ENCODE assay signal across 1 cellular context in the genomic region with DNA sequence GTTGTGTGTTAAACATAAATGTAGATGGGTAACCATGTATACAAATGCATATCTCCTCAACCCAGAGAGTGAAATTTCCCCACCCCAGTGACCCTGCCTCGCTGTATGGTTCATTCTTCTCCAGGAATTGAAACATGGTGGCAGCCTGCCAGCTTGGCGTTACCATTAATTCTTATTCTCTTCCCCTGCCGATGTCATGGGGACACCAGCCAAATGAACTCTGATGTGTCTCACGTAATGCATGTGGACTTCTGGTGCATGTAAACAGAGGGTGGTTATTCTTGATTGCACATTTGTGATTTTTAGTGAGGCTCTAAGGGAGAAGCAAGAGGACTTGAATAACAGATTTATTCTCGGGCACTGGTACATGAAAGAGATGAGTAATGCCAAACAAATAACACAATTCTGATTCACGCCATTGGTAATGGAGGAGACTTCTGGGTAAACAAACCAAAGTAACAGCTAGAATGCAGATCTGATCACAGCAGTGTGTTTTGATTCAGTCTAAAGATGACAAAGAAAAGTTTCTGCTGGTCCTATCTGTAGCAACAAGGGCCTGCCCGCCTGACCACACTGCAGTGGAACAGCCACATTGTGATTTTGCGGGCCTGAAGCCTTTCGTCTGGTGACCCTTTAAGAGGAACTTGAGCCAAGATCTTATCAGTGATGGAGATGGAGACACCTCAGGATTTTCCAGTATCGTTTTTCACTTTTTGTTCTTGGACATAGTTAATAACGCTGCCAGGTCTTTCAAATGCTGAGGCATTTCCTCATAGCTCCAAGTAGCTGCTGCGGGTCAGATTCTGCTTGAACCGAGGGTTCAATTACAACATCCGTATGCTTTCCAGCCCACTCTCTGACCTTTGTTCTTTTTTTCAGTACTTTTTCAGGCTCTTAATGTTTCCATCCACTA.
A peak's percentile ranks its signal among the peaks of the same experiment; 100 is the strongest.
TF ChIP-seq lines count a peak whose summit lies in the region.

No MANE protein-coding gene starts in this region.

TF ChIP-seq in HepG2, 621 proteins besides CTCF, POLR2A, EP300 and RAD21 (continued from another document and continues in another):
- TF ChIP-seq, protein P1, sequence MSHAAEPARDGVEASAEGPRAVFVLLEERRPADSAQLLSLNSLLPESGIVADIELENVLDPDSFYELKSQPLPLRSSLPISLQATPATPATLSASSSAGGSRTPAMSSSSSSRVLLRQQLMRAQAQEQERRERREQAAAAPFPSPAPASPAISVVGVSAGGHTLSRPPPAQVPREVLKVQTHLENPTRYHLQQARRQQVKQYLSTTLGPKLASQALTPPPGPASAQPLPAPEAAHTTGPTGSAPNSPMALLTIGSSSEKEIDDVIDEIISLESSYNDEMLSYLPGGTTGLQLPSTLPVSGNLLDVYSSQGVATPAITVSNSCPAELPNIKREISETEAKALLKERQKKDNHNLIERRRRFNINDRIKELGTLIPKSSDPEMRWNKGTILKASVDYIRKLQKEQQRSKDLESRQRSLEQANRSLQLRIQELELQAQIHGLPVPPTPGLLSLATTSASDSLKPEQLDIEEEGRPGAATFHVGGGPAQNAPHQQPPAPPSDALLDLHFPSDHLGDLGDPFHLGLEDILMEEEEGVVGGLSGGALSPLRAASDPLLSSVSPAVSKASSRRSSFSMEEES (CRISPR knock-in tag; IDR thresholded peaks at IDR 0.05), result peak; percentile 44; the same call in 1 of the 2 replicates
- TF ChIP-seq, protein P2, sequence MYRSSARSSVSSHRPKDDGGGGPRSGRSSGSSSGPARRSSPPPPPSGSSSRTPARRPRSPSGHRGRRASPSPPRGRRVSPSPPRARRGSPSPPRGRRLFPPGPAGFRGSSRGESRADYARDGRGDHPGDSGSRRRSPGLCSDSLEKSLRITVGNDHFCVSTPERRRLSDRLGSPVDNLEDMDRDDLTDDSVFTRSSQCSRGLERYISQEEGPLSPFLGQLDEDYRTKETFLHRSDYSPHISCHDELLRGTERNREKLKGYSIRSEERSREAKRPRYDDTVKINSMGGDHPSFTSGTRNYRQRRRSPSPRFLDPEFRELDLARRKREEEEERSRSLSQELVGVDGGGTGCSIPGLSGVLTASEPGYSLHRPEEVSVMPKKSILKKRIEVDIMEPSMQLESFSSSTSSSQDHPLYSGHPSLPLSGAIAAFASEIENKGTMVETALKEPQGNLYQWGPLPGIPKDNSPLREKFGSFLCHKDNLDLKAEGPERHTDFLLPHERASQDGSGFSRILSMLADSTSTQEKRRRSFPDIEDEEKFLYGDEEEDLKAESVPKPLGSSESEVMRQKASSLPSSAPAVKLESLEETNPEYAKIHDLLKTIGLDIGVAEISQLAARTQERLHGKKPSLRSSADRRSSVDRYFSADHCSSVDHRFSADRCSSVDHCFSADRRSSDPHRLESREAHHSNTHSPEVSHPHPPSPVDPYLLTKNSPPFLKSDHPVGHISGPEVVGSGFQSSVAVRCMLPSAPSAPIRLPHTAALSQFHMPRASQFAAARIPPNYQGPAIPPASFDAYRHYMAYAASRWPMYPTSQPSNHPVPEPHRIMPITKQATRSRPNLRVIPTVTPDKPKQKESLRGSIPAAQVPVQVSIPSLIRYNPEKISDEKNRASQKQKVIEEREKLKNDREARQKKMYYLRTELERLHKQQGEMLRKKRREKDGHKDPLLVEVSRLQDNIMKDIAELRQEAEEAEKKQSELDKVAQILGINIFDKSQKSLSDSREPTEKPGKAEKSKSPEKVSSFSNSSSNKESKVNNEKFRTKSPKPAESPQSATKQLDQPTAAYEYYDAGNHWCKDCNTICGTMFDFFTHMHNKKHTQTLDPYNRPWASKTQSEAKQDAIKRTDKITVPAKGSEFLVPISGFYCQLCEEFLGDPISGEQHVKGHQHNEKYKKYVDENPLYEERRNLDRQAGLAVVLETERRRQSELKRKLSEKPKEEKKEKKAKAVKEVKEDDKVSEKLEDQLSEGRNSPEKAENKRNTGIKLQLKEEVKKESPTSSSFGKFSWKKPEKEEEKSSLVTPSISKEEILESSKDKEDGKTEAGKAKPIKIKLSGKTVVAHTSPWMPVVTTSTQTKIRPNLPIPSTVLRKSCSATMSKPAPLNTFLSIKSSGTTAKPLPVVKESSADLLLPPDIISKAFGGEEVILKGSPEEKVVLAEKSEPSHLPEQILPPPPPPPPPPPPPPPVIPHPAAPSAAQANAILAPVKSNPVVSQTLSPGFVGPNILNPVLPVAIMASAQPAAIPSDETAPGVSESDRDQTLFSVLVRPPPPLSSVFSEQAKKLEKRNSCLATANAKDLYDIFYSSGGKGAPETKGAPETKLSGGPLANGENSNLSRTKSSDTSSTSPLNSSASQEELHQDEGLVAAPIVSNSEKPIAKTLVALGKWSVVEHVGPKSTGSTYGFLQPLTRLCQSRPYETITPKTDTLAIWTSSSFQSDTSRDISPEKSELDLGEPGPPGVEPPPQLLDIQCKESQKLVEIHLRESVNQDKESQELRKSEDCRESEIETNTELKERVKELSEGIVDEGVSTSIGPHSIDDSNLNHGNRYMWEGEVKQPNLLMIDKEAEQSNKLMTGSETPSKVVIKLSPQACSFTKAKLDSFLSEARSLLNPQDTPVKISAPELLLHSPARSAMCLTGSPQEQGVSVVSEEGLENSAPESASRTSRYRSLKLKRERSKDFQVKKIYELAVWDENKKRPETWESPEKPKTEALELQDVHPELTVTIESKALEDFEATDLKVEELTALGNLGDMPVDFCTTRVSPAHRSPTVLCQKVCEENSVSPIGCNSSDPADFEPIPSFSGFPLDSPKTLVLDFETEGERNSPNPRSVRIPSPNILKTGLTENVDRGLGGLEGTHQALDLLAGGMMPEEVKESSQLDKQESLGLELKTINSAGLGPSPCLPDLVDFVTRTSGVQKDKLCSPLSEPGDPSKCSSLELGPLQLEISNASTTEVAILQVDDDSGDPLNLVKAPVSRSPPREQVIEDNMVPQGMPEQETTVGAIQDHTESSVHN (CRISPR knock-in tag; IDR thresholded peaks at IDR 0.05), result 0 out of 2 replicates have a peak, but pooled peaks have one; percentile 47
- TF ChIP-seq, protein P3, sequence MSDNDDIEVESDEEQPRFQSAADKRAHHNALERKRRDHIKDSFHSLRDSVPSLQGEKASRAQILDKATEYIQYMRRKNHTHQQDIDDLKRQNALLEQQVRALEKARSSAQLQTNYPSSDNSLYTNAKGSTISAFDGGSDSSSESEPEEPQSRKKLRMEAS (IDR thresholded peaks at IDR 0.05), result no peak; the same call in 1 of the 2 replicates
- TF ChIP-seq ZFX (CRISPR knock-in tag; IDR thresholded peaks at IDR 0.05; ENCODE audit: low read depth), result peak; percentile 77
- TF ChIP-seq, protein P4, sequence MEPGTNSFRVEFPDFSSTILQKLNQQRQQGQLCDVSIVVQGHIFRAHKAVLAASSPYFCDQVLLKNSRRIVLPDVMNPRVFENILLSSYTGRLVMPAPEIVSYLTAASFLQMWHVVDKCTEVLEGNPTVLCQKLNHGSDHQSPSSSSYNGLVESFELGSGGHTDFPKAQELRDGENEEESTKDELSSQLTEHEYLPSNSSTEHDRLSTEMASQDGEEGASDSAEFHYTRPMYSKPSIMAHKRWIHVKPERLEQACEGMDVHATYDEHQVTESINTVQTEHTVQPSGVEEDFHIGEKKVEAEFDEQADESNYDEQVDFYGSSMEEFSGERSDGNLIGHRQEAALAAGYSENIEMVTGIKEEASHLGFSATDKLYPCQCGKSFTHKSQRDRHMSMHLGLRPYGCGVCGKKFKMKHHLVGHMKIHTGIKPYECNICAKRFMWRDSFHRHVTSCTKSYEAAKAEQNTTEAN (CRISPR knock-in tag; conservative IDR thresholded peaks at IDR 0.05), result no peak
- TF ChIP-seq, protein P5, sequence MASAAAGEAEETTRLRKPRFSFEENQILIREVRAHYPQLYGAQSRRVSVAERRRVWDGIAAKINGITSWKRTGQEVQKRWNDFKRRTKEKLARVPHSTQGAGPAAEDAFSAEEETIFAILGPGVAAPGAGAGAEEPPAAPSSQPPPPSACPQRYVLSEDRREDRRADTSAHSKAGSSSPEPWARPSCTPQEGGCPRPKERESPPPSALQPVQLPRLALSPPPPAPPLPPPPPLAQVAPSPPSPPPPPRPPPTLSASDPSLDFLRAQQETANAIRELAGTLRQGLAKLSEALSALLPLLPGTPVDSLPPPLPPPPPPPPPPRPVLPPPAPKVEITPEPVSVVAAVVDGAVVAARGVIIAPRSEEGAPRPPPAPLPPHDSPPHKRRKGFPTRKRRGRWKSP (CRISPR knock-in tag; IDR thresholded peaks at IDR 0.05), result peak; percentile 43; the same call in 1 of the 2 replicates
- TF ChIP-seq PHF8 (CRISPR knock-in tag; IDR thresholded peaks at IDR 0.05), result peak; percentile 16; the same call in 1 of the 2 replicates
- no peak for TF ChIP-seq ZFP36L2 (CRISPR knock-in tag; IDR thresholded peaks at IDR 0.05)
- TF ChIP-seq, protein P6, sequence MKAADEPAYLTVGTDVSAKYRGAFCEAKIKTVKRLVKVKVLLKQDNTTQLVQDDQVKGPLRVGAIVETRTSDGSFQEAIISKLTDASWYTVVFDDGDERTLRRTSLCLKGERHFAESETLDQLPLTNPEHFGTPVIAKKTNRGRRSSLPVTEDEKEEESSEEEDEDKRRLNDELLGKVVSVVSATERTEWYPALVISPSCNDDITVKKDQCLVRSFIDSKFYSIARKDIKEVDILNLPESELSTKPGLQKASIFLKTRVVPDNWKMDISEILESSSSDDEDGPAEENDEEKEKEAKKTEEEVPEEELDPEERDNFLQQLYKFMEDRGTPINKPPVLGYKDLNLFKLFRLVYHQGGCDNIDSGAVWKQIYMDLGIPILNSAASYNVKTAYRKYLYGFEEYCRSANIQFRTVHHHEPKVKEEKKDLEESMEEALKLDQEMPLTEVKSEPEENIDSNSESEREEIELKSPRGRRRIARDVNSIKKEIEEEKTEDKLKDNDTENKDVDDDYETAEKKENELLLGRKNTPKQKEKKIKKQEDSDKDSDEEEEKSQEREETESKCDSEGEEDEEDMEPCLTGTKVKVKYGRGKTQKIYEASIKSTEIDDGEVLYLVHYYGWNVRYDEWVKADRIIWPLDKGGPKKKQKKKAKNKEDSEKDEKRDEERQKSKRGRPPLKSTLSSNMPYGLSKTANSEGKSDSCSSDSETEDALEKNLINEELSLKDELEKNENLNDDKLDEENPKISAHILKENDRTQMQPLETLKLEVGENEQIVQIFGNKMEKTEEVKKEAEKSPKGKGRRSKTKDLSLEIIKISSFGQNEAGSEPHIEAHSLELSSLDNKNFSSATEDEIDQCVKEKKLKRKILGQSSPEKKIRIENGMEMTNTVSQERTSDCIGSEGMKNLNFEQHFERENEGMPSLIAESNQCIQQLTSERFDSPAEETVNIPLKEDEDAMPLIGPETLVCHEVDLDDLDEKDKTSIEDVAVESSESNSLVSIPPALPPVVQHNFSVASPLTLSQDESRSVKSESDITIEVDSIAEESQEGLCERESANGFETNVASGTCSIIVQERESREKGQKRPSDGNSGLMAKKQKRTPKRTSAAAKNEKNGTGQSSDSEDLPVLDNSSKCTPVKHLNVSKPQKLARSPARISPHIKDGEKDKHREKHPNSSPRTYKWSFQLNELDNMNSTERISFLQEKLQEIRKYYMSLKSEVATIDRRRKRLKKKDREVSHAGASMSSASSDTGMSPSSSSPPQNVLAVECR (CRISPR knock-in tag; IDR thresholded peaks at IDR 0.05; ENCODE audit: borderline replicate concordance), result peak; percentile 42; the same call in 1 of the 2 replicates
- TF ChIP-seq CEBPB (IDR thresholded peaks at IDR 0.05; ENCODE audit: borderline replicate concordance, low read depth, low read length), result peak; percentile 74
- peak; percentile 92 for TF ChIP-seq RARA (CRISPR knock-in tag; IDR thresholded peaks at IDR 0.05)
- TF ChIP-seq, protein P7, sequence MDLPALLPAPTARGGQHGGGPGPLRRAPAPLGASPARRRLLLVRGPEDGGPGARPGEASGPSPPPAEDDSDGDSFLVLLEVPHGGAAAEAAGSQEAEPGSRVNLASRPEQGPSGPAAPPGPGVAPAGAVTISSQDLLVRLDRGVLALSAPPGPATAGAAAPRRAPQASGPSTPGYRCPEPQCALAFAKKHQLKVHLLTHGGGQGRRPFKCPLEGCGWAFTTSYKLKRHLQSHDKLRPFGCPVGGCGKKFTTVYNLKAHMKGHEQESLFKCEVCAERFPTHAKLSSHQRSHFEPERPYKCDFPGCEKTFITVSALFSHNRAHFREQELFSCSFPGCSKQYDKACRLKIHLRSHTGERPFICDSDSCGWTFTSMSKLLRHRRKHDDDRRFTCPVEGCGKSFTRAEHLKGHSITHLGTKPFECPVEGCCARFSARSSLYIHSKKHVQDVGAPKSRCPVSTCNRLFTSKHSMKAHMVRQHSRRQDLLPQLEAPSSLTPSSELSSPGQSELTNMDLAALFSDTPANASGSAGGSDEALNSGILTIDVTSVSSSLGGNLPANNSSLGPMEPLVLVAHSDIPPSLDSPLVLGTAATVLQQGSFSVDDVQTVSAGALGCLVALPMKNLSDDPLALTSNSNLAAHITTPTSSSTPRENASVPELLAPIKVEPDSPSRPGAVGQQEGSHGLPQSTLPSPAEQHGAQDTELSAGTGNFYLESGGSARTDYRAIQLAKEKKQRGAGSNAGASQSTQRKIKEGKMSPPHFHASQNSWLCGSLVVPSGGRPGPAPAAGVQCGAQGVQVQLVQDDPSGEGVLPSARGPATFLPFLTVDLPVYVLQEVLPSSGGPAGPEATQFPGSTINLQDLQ (CRISPR knock-in tag; IDR thresholded peaks at IDR 0.05), result no peak
- TF ChIP-seq ATM (IDR thresholded peaks at IDR 0.05; ENCODE audit: borderline replicate concordance), result peak; percentile 76; the same call in 1 of the 2 replicates
- TF ChIP-seq ZNF3 (CRISPR knock-in tag; IDR thresholded peaks at IDR 0.05), result peak; percentile 60; the same call in 1 of the 2 replicates
- TF ChIP-seq TCF7 (IDR thresholded peaks at IDR 0.05; ENCODE audit: low read depth), result peak; percentile 85
- peak; percentile 83 for TF ChIP-seq ZMAT3 (CRISPR knock-in tag; conservative IDR thresholded peaks at IDR 0.05)
- TF ChIP-seq, protein P8, sequence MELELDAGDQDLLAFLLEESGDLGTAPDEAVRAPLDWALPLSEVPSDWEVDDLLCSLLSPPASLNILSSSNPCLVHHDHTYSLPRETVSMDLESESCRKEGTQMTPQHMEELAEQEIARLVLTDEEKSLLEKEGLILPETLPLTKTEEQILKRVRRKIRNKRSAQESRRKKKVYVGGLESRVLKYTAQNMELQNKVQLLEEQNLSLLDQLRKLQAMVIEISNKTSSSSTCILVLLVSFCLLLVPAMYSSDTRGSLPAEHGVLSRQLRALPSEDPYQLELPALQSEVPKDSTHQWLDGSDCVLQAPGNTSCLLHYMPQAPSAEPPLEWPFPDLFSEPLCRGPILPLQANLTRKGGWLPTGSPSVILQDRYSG (CRISPR knock-in tag; IDR thresholded peaks at IDR 0.05), result no peak
- TF ChIP-seq, protein P9, sequence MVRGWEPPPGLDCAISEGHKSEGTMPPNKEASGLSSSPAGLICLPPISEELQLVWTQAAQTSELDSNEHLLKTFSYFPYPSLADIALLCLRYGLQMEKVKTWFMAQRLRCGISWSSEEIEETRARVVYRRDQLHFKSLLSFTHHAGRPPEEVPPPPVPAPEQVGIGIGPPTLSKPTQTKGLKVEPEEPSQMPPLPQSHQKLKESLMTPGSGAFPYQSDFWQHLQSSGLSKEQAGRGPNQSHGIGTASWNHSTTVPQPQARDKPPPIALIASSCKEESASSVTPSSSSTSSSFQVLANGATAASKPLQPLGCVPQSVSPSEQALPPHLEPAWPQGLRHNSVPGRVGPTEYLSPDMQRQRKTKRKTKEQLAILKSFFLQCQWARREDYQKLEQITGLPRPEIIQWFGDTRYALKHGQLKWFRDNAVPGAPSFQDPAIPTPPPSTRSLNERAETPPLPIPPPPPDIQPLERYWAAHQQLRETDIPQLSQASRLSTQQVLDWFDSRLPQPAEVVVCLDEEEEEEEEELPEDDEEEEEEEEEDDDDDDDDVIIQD (CRISPR knock-in tag; IDR thresholded peaks at IDR 0.05; ENCODE audit: low read depth), result peak; percentile 96
- peak; percentile 12; the same call in 1 of the 2 replicates for TF ChIP-seq PHF20 (CRISPR knock-in tag; IDR thresholded peaks at IDR 0.05)
- TF ChIP-seq CBX5 (CRISPR knock-in tag; IDR thresholded peaks at IDR 0.05; ENCODE audit: borderline replicate concordance), result no peak
- peak; percentile 62; the same call in 1 of the 2 replicates for TF ChIP-seq ZNF878 (CRISPR knock-in tag; IDR thresholded peaks at IDR 0.05)
